ENCODE assay signal across 6 cellular contexts in the genomic region with DNA sequence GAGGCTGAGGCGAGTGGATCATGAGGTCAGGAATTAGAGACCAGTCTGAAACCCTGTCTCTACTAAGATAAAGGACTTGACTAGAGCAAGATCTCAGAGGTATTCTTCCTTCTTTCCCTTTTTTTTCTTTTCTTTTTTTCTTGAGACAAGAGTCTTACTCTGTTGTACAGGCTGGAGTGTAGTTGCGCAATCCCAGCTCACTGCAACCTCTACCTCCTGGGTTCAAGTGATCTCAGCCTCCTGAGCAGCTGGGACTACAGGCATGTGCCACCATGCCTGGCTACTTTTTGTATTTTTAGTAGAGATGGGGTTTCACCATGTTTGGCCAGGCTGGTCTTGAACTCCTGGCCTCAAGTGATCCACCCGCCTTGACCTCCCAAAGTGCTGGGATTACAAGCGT. TPM values are rescaled to one million over a fixed set of nuclear protein-coding genes. Genes with fewer than 3 reads are reported as not detected.
"Had no signal": no experiment of that assay in that cellular context is flagged by ENCODE, and none has a peak within 500 bp of the region (broad histone marks: within the 10 kb centered on the region; RNA-seq: fewer than 3 reads in every experiment).

No MANE protein-coding gene starts in this region.

RNA-seq across cellular contexts. Expression of a gene that starts 37.0 kb away (rescaled TPM):
- total RNA-seq: M059J, NCI-H460, OCI-LY7, Right ventricle myocardium superior, SJSA1 had no signal
- polyA plus RNA-seq: SK-N-SH had no signal
